27 cellular contexts compared by ENCODE assay signal in the genomic region with DNA sequence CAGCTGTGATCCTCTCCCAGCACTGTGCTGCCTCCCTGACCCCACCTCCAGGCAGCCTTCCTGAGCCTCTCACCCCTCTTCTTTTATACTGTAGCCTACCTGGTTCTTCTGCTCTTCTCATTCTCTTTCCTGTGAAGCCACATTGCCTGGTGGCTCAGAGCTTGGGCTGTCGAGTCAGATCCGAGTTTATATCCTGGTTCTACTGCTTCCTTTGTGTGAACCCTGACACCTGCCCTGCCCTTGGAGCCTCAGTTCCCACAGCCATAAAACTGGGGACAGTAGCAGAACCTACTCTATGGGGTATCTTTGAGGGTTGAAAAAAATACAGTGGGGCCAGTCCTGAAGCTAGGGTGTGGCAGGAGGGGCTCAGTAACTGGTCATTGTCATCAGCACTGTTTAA.
"Had no signal": no experiment of that assay in that cellular context is flagged by ENCODE, and none has a peak within 500 bp of the region (broad histone marks: within the 10 kb centered on the region; RNA-seq: fewer than 3 reads in every experiment).

No MANE protein-coding gene starts in this region.

- H3K4me3 ChIP-seq: adrenal gland, coronary artery, dorsolateral prefrontal cortex, esophagus muscularis mucosa, gastrocnemius medialis, heart left ventricle had no signal

- H3K4me1 ChIP-seq: adrenal gland, esophagus muscularis mucosa, foreskin keratinocyte, gastrocnemius medialis, heart left ventricle had no signal

- H3K4me3 Mint-ChIP-seq: activated CD4-positive, alpha-beta memory T cell treated with anti-CD3 and anti-CD28 coated beads for 36 hours; activated CD4-positive, alpha-beta T cell treated with anti-CD3 and anti-CD28 coated beads for 36 hours; activated CD4-positive, alpha-beta T cell treated with anti-CD3 and anti-CD28 coated beads, Interleukin-2, amount 10 ng/mL, durations not matched to agents 24 days and 14 days; activated T-cell treated with anti-CD3 and anti-CD28 coated beads, Interleukin-2, amount 50 U/mL, for 4 hours; activated T-helper 17 cell treated with anti-CD3 and anti-CD28 coated beads, Interleukin-2, amount 50 U/mL, for 72 hours; central memory CD8-positive, alpha-beta T cell; dendritic cell treated with granulocyte-macrophage colony-stimulating factor and Interleukin-4, amounts not matched to agents 40 ng/mL and 50 ng/mL, for 4 days; endodermal cell had no signal

- H3K9me3 Mint-ChIP-seq: activated CD4-positive, alpha-beta memory T cell treated with anti-CD3 and anti-CD28 coated beads for 36 hours; activated CD4-positive, alpha-beta T cell treated with anti-CD3 and anti-CD28 coated beads, Interleukin-2, amount 10 ng/mL, durations not matched to agents 24 days and 14 days; activated naive CD4-positive, alpha-beta T cell treated with anti-CD3 and anti-CD28 coated beads, Interleukin-2, amount 50 U/mL, for 72 hours; activated T-cell treated with anti-CD3 and anti-CD28 coated beads, Interleukin-2, amount 50 U/mL, for 4 hours; activated T-helper 17 cell treated with anti-CD3 and anti-CD28 coated beads, Interleukin-2, amount 50 U/mL, for 72 hours; central memory CD8-positive, alpha-beta T cell; dendritic cell treated with granulocyte-macrophage colony-stimulating factor and Interleukin-4, amounts not matched to agents 40 ng/mL and 50 ng/mL, for 4 days; endodermal cell had no signal

- H3K27me3 Mint-ChIP-seq: activated CD4-positive, alpha-beta memory T cell treated with anti-CD3 and anti-CD28 coated beads for 36 hours; activated CD4-positive, alpha-beta T cell treated with anti-CD3 and anti-CD28 coated beads for 36 hours; activated CD4-positive, alpha-beta T cell treated with anti-CD3 and anti-CD28 coated beads, Interleukin-2, amount 10 ng/mL, durations not matched to agents 24 days and 14 days; activated T-helper 17 cell treated with anti-CD3 and anti-CD28 coated beads, Interleukin-2, amount 50 U/mL, for 72 hours; central memory CD8-positive, alpha-beta T cell; dendritic cell treated with granulocyte-macrophage colony-stimulating factor and Interleukin-4, amounts not matched to agents 40 ng/mL and 50 ng/mL, for 4 days had no signal

- H3K27ac ChIP-seq: adrenal gland, brain microvascular endothelial cell, coronary artery, dorsolateral prefrontal cortex, esophagus muscularis mucosa, foreskin keratinocyte, gastrocnemius medialis, heart left ventricle had no signal

- H3K4me1 Mint-ChIP-seq: activated CD4-positive, alpha-beta T cell treated with anti-CD3 and anti-CD28 coated beads for 36 hours; activated CD4-positive, alpha-beta T cell treated with anti-CD3 and anti-CD28 coated beads, Interleukin-2, amount 10 ng/mL, durations not matched to agents 24 days and 14 days; activated T-helper 17 cell treated with anti-CD3 and anti-CD28 coated beads, Interleukin-2, amount 50 U/mL, for 72 hours; central memory CD8-positive, alpha-beta T cell; endodermal cell had no signal

- H3K9me3 ChIP-seq: adrenal gland, esophagus muscularis mucosa, gastrocnemius medialis, heart left ventricle had no signal

- DNase-seq: activated CD4-positive, alpha-beta memory T cell treated with anti-CD3 and anti-CD28 coated beads for 36 hours; activated CD4-positive, alpha-beta T cell treated with anti-CD3 and anti-CD28 coated beads for 36 hours; activated CD4-positive, alpha-beta T cell treated with anti-CD3 and anti-CD28 coated beads, Interleukin-2, amount 10 ng/mL, durations not matched to agents 24 days and 14 days; activated CD4-positive, CD25-positive, alpha-beta regulatory T cell; activated CD4-positive, CD25-positive, alpha-beta regulatory T cell treated with anti-CD3 and anti-CD28 coated beads, Interleukin-2, amount 50 U/mL, for 72 hours; activated CD8-positive, alpha-beta memory T cell treated with anti-CD3 and anti-CD28 coated beads for 24 hours; activated effector memory CD4-positive, alpha-beta T cell treated with Interleukin-2 at 50 U/mL for 16 hours; activated gamma-delta T cell treated with Interleukin-2 at 50 U/mL for 16 hours; activated naive CD4-positive, alpha-beta T cell treated with Interleukin-2 at 50 U/mL for 16 hours; activated T-cell treated with anti-CD3 and anti-CD28 coated beads, Interleukin-2, amount 50 U/mL, for 4 hours; adrenal gland; brain microvascular endothelial cell; dorsolateral prefrontal cortex; effector memory CD4-positive, alpha-beta T cell; endodermal cell; erythroblast; foreskin keratinocyte; gastrocnemius medialis; glutamatergic neuron; heart left ventricle; T-helper 2 cell had no signal

- ATAC-seq: activated CD4-positive, alpha-beta T cell treated with anti-CD3 and anti-CD28 coated beads for 36 hours; activated naive CD4-positive, alpha-beta T cell treated with anti-CD3 and anti-CD28 coated beads, Interleukin-2, amount 50 U/mL, for 72 hours; activated T-cell treated with anti-CD3 and anti-CD28 coated beads, Interleukin-2, amount 50 U/mL, for 4 hours; activated T-helper 17 cell treated with anti-CD3 and anti-CD28 coated beads, Interleukin-2, amount 50 U/mL, for 72 hours; foreskin keratinocyte; gastrocnemius medialis; heart left ventricle had no signal

- H3K27me3 ChIP-seq: adrenal gland, brain microvascular endothelial cell, dorsolateral prefrontal cortex, esophagus muscularis mucosa, foreskin keratinocyte, gastrocnemius medialis, heart left ventricle had no signal

- H3K27ac Mint-ChIP-seq: activated CD4-positive, alpha-beta memory T cell treated with anti-CD3 and anti-CD28 coated beads for 36 hours; activated CD4-positive, alpha-beta T cell treated with anti-CD3 and anti-CD28 coated beads for 36 hours; activated CD4-positive, alpha-beta T cell treated with anti-CD3 and anti-CD28 coated beads, Interleukin-2, amount 10 ng/mL, durations not matched to agents 24 days and 14 days; activated naive CD4-positive, alpha-beta T cell treated with anti-CD3 and anti-CD28 coated beads, Interleukin-2, amount 50 U/mL, for 72 hours; activated T-helper 17 cell treated with anti-CD3 and anti-CD28 coated beads, Interleukin-2, amount 50 U/mL, for 72 hours; dendritic cell treated with granulocyte-macrophage colony-stimulating factor and Interleukin-4, amounts not matched to agents 40 ng/mL and 50 ng/mL, for 4 days; endodermal cell had no signal
